ENCODE assay signal across 17 cellular contexts in genomic region chr16:79707867-79708266, GRCh38.
A peak's percentile ranks its signal among the peaks of the same experiment; 100 is the strongest.
DNase-seq lines count a peak whose midpoint lies in the region; ATAC-seq and TF ChIP-seq lines count a peak whose summit lies in the region.
"Had no signal": no experiment of that assay in that cellular context is flagged by ENCODE, and none has a peak within 500 bp of the region (broad histone marks: within the 10 kb centered on the region; RNA-seq: fewer than 3 reads in every experiment).

No MANE protein-coding gene starts in this region.

- ATAC-seq in HG03342 (IDR thresholded peaks at IDR 0.05; ENCODE audit: unreplicated experiment), result no peak
- no peak for ATAC-seq in T-cell (replicated peaks in 1 of 4)
- ATAC-seq: HepG2; stimulated activated effector memory CD8-positive, alpha-beta T cell treated with anti-CD3 and anti-CD28 coated beads, Interleukin-12 subunit alpha, Interleukin-12 subunit beta, amount 100 ng/mL, for 72 hours had no signal

- intact Hi-C loops in esophagus muscularis mucosa (cut with DNase I), result no loop called here

- POLR2A ChIA-PET in T-cell (lab: Charles Lee), result no interaction called here

- no peaks in the 10 kb centered on the region for H3K27me3 ChIP-seq in MG63
- no peaks in the 10 kb centered on the region for H3K27me3 ChIP-seq in esophagus muscularis mucosa

- H3K9me3 Mint-ChIP-seq in T-cell, result no peaks in the 10 kb centered on the region
- H3K9me3 Mint-ChIP-seq: H9; memory B cell; stimulated activated effector memory CD8-positive, alpha-beta T cell treated with anti-CD3 and anti-CD28 coated beads, Interleukin-12 subunit alpha, Interleukin-12 subunit beta, amount 100 ng/mL, for 72 hours; T-helper 1 cell treated with Interleukin-12 subunit alpha and Interleukin-12 subunit beta and Interleukin-4 antibody, amounts not matched to agents 30 μg/mL and 1 μg/mL, for 36 hours had no signal

- peaks cover 0 to 2% (median 0%) of the 10 kb centered on the region in 3 donors for H3K4me1 Mint-ChIP-seq in T-cell
- H3K4me1 Mint-ChIP-seq: H9; memory B cell; stimulated activated effector memory CD8-positive, alpha-beta T cell treated with anti-CD3 and anti-CD28 coated beads, Interleukin-12 subunit alpha, Interleukin-12 subunit beta, amount 100 ng/mL, for 72 hours had no signal

- TF ChIP-seq CTCF in esophagus muscularis mucosa (IDR thresholded peaks at IDR 0.05), result no peak

- H3K27ac ChIP-seq in esophagus muscularis mucosa (replicated peaks in 1 of 4), result peak overlapping the region in 1 of 4 donors; percentile 27

- no peak for TF ChIP-seq POLR2A in esophagus muscularis mucosa (IDR thresholded peaks at IDR 0.05; ENCODE audit: low read depth)

- H3K4me1 ChIP-seq in esophagus muscularis mucosa, result no peaks in the 10 kb centered on the region

- no peak overlapping the region for H3K27ac Mint-ChIP-seq in T-cell
- H3K27ac Mint-ChIP-seq: activated T-helper 2 cell treated with anti-CD3 and anti-CD28 coated beads, Interferon-gamma antibody, Interleukin-2, Interleukin-4, amounts not matched to agents 10 μg/mL and 5 μg/mL and 100 μg/mL, durations not matched to agents 14 hours and 24 hours and 36 hours; H9; memory B cell; stimulated activated effector memory CD8-positive, alpha-beta T cell treated with anti-CD3 and anti-CD28 coated beads, Interleukin-12 subunit alpha, Interleukin-12 subunit beta, amount 100 ng/mL, for 72 hours; T-helper 1 cell treated with Interleukin-12 subunit alpha and Interleukin-12 subunit beta and Interleukin-4 antibody, amounts not matched to agents 30 μg/mL and 1 μg/mL, for 36 hours had no signal

- H3K36me3 ChIP-seq in MG63 (no peaks in the 10 kb centered on the region), esophagus muscularis mucosa (no peaks in the 10 kb centered on the region)

- no peaks in the 10 kb centered on the region for H3K27me3 Mint-ChIP-seq in T-cell

- no peaks in the 10 kb centered on the region for H3K36me3 Mint-ChIP-seq in T-cell
- H3K36me3 Mint-ChIP-seq: memory B cell; stimulated activated effector memory CD8-positive, alpha-beta T cell treated with anti-CD3 and anti-CD28 coated beads, Interleukin-12 subunit alpha, Interleukin-12 subunit beta, amount 100 ng/mL, for 72 hours had no signal

- 100% methylated on average over 2 of the region's 6 CpGs for WGBS in esophagus muscularis mucosa

- CTCF ChIA-PET in T-cell (lab: Charles Lee), result no interaction called here

- DNase-seq in MG63 (peak; percentile 85), esophagus muscularis mucosa (ENCODE audit: extremely low spot score) (peak; percentile 92), islet precursor cell (peak; percentile 54), stromal cell of bone marrow (ENCODE audit: low read depth) (peak; percentile 69), COLO829 (ENCODE audit: low spot score) (no peak), dermis blood vessel endothelial cell (no peak), T-cell (no peak)
- DNase-seq: activated CD4-positive, CD25-positive, alpha-beta regulatory T cell; erythroblast; H9 had no signal

- H3K9me3 ChIP-seq in MG63, result no peaks in the 10 kb centered on the region
- no peaks in the 10 kb centered on the region for H3K9me3 ChIP-seq in esophagus muscularis mucosa
- H3K9me3 ChIP-seq: Caco-2 had no signal

- H3K4me3 Mint-ChIP-seq in T-cell, result no peak overlapping the region
- H3K4me3 Mint-ChIP-seq: H9; memory B cell; stimulated activated effector memory CD8-positive, alpha-beta T cell treated with anti-CD3 and anti-CD28 coated beads, Interleukin-12 subunit alpha, Interleukin-12 subunit beta, amount 100 ng/mL, for 72 hours; T-helper 1 cell treated with Interleukin-12 subunit alpha and Interleukin-12 subunit beta and Interleukin-4 antibody, amounts not matched to agents 30 μg/mL and 1 μg/mL, for 36 hours had no signal

- TF ChIP-seq EP300 in esophagus muscularis mucosa (IDR thresholded peaks at IDR 0.05), result no peak

- no peak overlapping the region for H3K4me3 ChIP-seq in MG63
- no peak overlapping the region for H3K4me3 ChIP-seq in esophagus muscularis mucosa

Comparison
In these comparisons a context has a peak if more than half of its experiments do, and no peak if none do; other contexts are left out.
1. DNase-seq: peak in MG63 (single experiment), esophagus muscularis mucosa (single experiment), islet precursor cell (single experiment) and stromal cell of bone marrow (single experiment); none in COLO829 (single experiment), dermis blood vessel endothelial cell (single experiment) and T-cell (0 of 34).